ENCODE assay signal across 16 cellular contexts in genomic region chr5:90878081-90878480, GRCh38.
DNase-seq lines count a peak whose midpoint lies in the region; FAIRE-seq and TF ChIP-seq lines count a peak whose summit lies in the region.
"Had no signal": no experiment of that assay in that cellular context is flagged by ENCODE, and none has a peak within 500 bp of the region (broad histone marks: within the 10 kb centered on the region; RNA-seq: fewer than 3 reads in every experiment).

No MANE protein-coding gene starts in this region.

- peaks cover 29% of the 10 kb centered on the region for H3K4me1 Mint-ChIP-seq in activated T-helper 2 cell treated with anti-CD3 and anti-CD28 coated beads, Interferon-gamma antibody, Interleukin-2, Interleukin-4, amounts not matched to agents 10 μg/mL and 5 μg/mL and 100 μg/mL, durations not matched to agents 14 hours and 24 hours and 36 hours (ENCODE audit: low read depth)
- peaks cover 9% of the 10 kb centered on the region for H3K4me1 Mint-ChIP-seq in nephron progenitor cell
- H3K4me1 Mint-ChIP-seq: natural killer cell had no signal

- H3K36me3 Mint-ChIP-seq in activated T-helper 2 cell treated with anti-CD3 and anti-CD28 coated beads, Interferon-gamma antibody, Interleukin-2, Interleukin-4, amounts not matched to agents 10 μg/mL and 5 μg/mL and 100 μg/mL, durations not matched to agents 14 hours and 24 hours and 36 hours (ENCODE audit: low read depth), result no peaks in the 10 kb centered on the region
- H3K36me3 Mint-ChIP-seq in nephron progenitor cell (ENCODE audit: low read depth), result peaks cover 18% of the 10 kb centered on the region
- H3K36me3 Mint-ChIP-seq: activated CD4-positive, alpha-beta memory T cell treated with anti-CD3 and anti-CD28 coated beads for 36 hours; brain; natural killer cell had no signal

- H3K27me3 Mint-ChIP-seq in activated T-helper 2 cell treated with anti-CD3 and anti-CD28 coated beads, Interferon-gamma antibody, Interleukin-2, Interleukin-4, amounts not matched to agents 10 μg/mL and 5 μg/mL and 100 μg/mL, durations not matched to agents 14 hours and 24 hours and 36 hours (ENCODE audit: low read depth), result peaks cover 28% of the 10 kb centered on the region
- no peaks in the 10 kb centered on the region for H3K27me3 Mint-ChIP-seq in nephron progenitor cell (ENCODE audit: low read depth, poor library complexity)

- peak overlapping the region; percentile 16 for H3K27ac Mint-ChIP-seq in activated T-helper 2 cell treated with anti-CD3 and anti-CD28 coated beads, Interferon-gamma antibody, Interleukin-2, Interleukin-4, amounts not matched to agents 10 μg/mL and 5 μg/mL and 100 μg/mL, durations not matched to agents 14 hours and 24 hours and 36 hours
- peak overlapping the region; percentile 69 for H3K27ac Mint-ChIP-seq in nephron progenitor cell
- H3K27ac Mint-ChIP-seq: activated CD4-positive, alpha-beta memory T cell treated with anti-CD3 and anti-CD28 coated beads for 36 hours; natural killer cell had no signal

- no peaks in the 10 kb centered on the region for H3K4me1 ChIP-seq in right atrium auricular region

- peak overlapping the region; percentile 0 to 68 for H3K27ac ChIP-seq in right atrium auricular region

- TF ChIP-seq CTCF in right atrium auricular region (IDR thresholded peaks at IDR 0.05) (no peak), nephron progenitor cell (IDR thresholded peaks at IDR 0.05) (no peak)

- H3K9me3 ChIP-seq in right atrium auricular region, result no peaks in the 10 kb centered on the region
- H3K9me3 ChIP-seq: Caco-2, MG63, thoracic aorta had no signal

- H3K9me3 Mint-ChIP-seq in activated T-helper 2 cell treated with anti-CD3 and anti-CD28 coated beads, Interferon-gamma antibody, Interleukin-2, Interleukin-4, amounts not matched to agents 10 μg/mL and 5 μg/mL and 100 μg/mL, durations not matched to agents 14 hours and 24 hours and 36 hours, result no peaks in the 10 kb centered on the region
- H3K9me3 Mint-ChIP-seq in nephron progenitor cell, result no peaks in the 10 kb centered on the region
- H3K9me3 Mint-ChIP-seq: activated CD4-positive, alpha-beta memory T cell treated with anti-CD3 and anti-CD28 coated beads for 36 hours; natural killer cell had no signal

- TF ChIP-seq POLR2A in H54 (IDR thresholded peaks at IDR 0.05; ENCODE audit: low read depth, low read length), result no peak

- no peak for FAIRE-seq in H54 (lab: Jason Lieb, UNC)
- FAIRE-seq: endometrium had no signal

- no peaks in the 10 kb centered on the region for H3K27me3 ChIP-seq in right atrium auricular region
- H3K27me3 ChIP-seq: MG63 had no signal

- no peak overlapping the region for H3K4me3 Mint-ChIP-seq in activated T-helper 2 cell treated with anti-CD3 and anti-CD28 coated beads, Interferon-gamma antibody, Interleukin-2, Interleukin-4, amounts not matched to agents 10 μg/mL and 5 μg/mL and 100 μg/mL, durations not matched to agents 14 hours and 24 hours and 36 hours (ENCODE audit: low read depth)
- H3K4me3 Mint-ChIP-seq in nephron progenitor cell, result no peak overlapping the region
- H3K4me3 Mint-ChIP-seq: activated CD4-positive, alpha-beta memory T cell treated with anti-CD3 and anti-CD28 coated beads for 36 hours; brain; natural killer cell had no signal

- intact Hi-C loops in activated T-helper 2 cell treated with anti-CD3 and anti-CD28 coated beads, Interferon-gamma antibody, Interleukin-2, Interleukin-4, amounts not matched to agents 10 μg/mL and 5 μg/mL and 100 μg/mL, durations not matched to agents 14 hours and 24 hours and 36 hours (cut with micrococcal nuclease), result no loop called here

- no peak overlapping the region for H3K4me3 ChIP-seq in right atrium auricular region
- H3K4me3 ChIP-seq: MG63, thoracic aorta had no signal

- DNase-seq in CD1c-positive myeloid dendritic cell (ENCODE audit: extremely low spot score) (peak; percentile 57), right atrium auricular region (ENCODE audit: low spot score) (no peak), nephron progenitor cell (no peak), H54 (ENCODE audit: insufficient read length, low spot score) (no peak), COR-L47 (lab: John Stamatoyannopoulos, UW) (no peak), NCI-H1930 (lab: John Stamatoyannopoulos, UW) (no peak)
- no peak for DNase-seq in activated T-helper 2 cell treated with anti-CD3 and anti-CD28 coated beads, Interferon-gamma antibody, Interleukin-2, Interleukin-4, amounts not matched to agents 10 μg/mL and 5 μg/mL and 100 μg/mL, durations not matched to agents 14 hours and 24 hours and 36 hours (ENCODE audit: low spot score)
- DNase-seq in activated CD4-positive, alpha-beta T cell treated with anti-CD3 and anti-CD28 coated beads, Interleukin-2, amount 50 U/mL, for 4 hours, result no peak
- DNase-seq: activated CD4-positive, alpha-beta memory T cell treated with anti-CD3 and anti-CD28 coated beads for 36 hours; activated gamma-delta T cell; Caco-2; natural killer cell had no signal

- no peaks in the 10 kb centered on the region for H3K36me3 ChIP-seq in right atrium auricular region
- H3K36me3 ChIP-seq: MG63, thoracic aorta had no signal
